ENCODE assay signal across 1 cellular context in the genomic region with DNA sequence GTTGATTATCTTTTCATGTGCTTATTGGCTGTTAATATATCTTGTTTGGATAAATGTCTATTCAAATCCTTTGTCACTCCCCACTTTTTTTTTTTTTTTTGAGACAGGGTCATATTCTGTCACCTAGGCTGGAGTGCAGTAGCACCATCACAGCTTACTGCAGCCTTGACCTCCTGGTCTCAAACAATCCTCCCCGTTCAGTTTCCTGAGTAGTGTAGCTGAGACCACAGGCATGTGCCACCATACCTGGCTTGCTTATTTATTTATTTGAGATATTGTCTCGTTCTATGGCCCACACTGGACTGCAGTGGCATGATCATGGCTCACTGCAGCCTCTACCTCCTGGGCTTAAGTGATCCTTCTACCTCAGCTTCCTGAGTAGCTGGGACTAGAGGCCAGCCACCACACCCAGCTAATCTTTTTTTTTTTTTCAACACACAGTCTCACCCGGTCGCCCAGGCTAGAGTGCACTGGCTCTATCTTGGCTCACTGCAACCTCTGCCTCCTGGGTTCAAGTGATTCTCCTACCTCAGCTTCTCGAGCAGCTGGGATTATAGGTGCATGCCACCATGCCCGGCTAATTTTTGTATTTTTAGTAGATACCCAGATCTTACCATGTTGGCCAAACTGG.
TF ChIP-seq lines count a peak whose summit lies in the region.

No MANE protein-coding gene starts in this region.

TF ChIP-seq in H1, 55 proteins besides CTCF, POLR2A, EP300 and RAD21:
- TF ChIP-seq SAP30 (IDR thresholded peaks at IDR 0.05; ENCODE audit: insufficient read depth, insufficient replicate concordance, low read length), result no peak
- no peak for TF ChIP-seq FOSL1 (IDR thresholded peaks at IDR 0.05; ENCODE audit: insufficient read depth, low read depth, low read length)
- TF ChIP-seq TCF12 (IDR thresholded peaks at IDR 0.05; ENCODE audit: low read depth, low read length), result no peak
- no peak for TF ChIP-seq BRCA1 (IDR thresholded peaks at IDR 0.05; ENCODE audit: low read depth, low read length)
- no peak for TF ChIP-seq KDM1A (IDR thresholded peaks at IDR 0.05; ENCODE audit: borderline replicate concordance, low read length)
- TF ChIP-seq SP2 (IDR thresholded peaks at IDR 0.05; ENCODE audit: low read length), result no peak
- no peak for TF ChIP-seq SP4 (IDR thresholded peaks at IDR 0.05; ENCODE audit: low read length)
- no peak for TF ChIP-seq SIX5 (IDR thresholded peaks at IDR 0.05; ENCODE audit: low read depth, low read length)
- TF ChIP-seq BCL11A (IDR thresholded peaks at IDR 0.05; ENCODE audit: low read depth in 2 of 2, low read length in 2 of 2), result no peak
- TF ChIP-seq, protein P1, sequence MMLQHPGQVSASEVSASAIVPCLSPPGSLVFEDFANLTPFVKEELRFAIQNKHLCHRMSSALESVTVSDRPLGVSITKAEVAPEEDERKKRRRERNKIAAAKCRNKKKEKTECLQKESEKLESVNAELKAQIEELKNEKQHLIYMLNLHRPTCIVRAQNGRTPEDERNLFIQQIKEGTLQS (IDR thresholded peaks at IDR 0.05; ENCODE audit: insufficient read depth, low read depth, low read length), result no peak
- no peak for TF ChIP-seq CHD2 (IDR thresholded peaks at IDR 0.05; ENCODE audit: low read length)
- no peak for TF ChIP-seq SRF (IDR thresholded peaks at IDR 0.05; ENCODE audit: low read depth, low read length)
- no peak for TF ChIP-seq TBP (IDR thresholded peaks at IDR 0.05; ENCODE audit: low read depth, low read length)
- no peak for TF ChIP-seq EZH2 (IDR thresholded peaks at IDR 0.05; ENCODE audit: low read depth, low read length, severe bottlenecking)
- no peak for TF ChIP-seq TAF7 (optimal IDR thresholded peaks at IDR 0.05; ENCODE audit: borderline replicate concordance, low read depth, low read length)
- no peak for TF ChIP-seq JUN (IDR thresholded peaks at IDR 0.05; ENCODE audit: low read depth, low read length)
- no peak for TF ChIP-seq POLR2AphosphoS5 (IDR thresholded peaks at IDR 0.05; ENCODE audit: low read depth, low read length)
- TF ChIP-seq RXRA (IDR thresholded peaks at IDR 0.05; ENCODE audit: insufficient read depth, low read depth, low read length), result no peak
